ENCODE assay signal across 1 cellular context in genomic region chr11:68271023-68271780, GRCh38.
A peak's percentile ranks its signal among the peaks of the same experiment; 100 is the strongest.
TF ChIP-seq lines count a peak whose summit lies in the region.

No MANE protein-coding gene starts in this region.

TF ChIP-seq in K562, 482 proteins besides CTCF, POLR2A, EP300 and RAD21 (continued from another document and continues in another):
- TF ChIP-seq, protein P1, sequence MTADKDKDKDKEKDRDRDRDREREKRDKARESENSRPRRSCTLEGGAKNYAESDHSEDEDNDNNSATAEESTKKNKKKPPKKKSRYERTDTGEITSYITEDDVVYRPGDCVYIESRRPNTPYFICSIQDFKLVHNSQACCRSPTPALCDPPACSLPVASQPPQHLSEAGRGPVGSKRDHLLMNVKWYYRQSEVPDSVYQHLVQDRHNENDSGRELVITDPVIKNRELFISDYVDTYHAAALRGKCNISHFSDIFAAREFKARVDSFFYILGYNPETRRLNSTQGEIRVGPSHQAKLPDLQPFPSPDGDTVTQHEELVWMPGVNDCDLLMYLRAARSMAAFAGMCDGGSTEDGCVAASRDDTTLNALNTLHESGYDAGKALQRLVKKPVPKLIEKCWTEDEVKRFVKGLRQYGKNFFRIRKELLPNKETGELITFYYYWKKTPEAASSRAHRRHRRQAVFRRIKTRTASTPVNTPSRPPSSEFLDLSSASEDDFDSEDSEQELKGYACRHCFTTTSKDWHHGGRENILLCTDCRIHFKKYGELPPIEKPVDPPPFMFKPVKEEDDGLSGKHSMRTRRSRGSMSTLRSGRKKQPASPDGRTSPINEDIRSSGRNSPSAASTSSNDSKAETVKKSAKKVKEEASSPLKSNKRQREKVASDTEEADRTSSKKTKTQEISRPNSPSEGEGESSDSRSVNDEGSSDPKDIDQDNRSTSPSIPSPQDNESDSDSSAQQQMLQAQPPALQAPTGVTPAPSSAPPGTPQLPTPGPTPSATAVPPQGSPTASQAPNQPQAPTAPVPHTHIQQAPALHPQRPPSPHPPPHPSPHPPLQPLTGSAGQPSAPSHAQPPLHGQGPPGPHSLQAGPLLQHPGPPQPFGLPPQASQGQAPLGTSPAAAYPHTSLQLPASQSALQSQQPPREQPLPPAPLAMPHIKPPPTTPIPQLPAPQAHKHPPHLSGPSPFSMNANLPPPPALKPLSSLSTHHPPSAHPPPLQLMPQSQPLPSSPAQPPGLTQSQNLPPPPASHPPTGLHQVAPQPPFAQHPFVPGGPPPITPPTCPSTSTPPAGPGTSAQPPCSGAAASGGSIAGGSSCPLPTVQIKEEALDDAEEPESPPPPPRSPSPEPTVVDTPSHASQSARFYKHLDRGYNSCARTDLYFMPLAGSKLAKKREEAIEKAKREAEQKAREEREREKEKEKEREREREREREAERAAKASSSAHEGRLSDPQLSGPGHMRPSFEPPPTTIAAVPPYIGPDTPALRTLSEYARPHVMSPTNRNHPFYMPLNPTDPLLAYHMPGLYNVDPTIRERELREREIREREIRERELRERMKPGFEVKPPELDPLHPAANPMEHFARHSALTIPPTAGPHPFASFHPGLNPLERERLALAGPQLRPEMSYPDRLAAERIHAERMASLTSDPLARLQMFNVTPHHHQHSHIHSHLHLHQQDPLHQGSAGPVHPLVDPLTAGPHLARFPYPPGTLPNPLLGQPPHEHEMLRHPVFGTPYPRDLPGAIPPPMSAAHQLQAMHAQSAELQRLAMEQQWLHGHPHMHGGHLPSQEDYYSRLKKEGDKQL (CRISPR knock-in tag; IDR thresholded peaks at IDR 0.05; ENCODE audit: borderline replicate concordance), result no peak
- peak; percentile 15; the same call in 1 of the 2 replicates for TF ChIP-seq EP400 (IDR thresholded peaks at IDR 0.05)
- TF ChIP-seq KAT2B (IDR thresholded peaks at IDR 0.05; ENCODE audit: low read depth, low read length), result no peak
- no peak for TF ChIP-seq SLC30A9 (CRISPR knock-in tag; IDR thresholded peaks at IDR 0.05)
- TF ChIP-seq ZC3H4 (CRISPR knock-in tag; IDR thresholded peaks at IDR 0.05; ENCODE audit: borderline replicate concordance), result no peak; the same call in 1 of the 2 replicates
- TF ChIP-seq ZNF23 (CRISPR knock-in tag; IDR thresholded peaks at IDR 0.05), result no peak
- TF ChIP-seq NCOA1 (IDR thresholded peaks at IDR 0.05; ENCODE audit: low read depth), result peak; percentile 33
- TF ChIP-seq, protein P2, sequence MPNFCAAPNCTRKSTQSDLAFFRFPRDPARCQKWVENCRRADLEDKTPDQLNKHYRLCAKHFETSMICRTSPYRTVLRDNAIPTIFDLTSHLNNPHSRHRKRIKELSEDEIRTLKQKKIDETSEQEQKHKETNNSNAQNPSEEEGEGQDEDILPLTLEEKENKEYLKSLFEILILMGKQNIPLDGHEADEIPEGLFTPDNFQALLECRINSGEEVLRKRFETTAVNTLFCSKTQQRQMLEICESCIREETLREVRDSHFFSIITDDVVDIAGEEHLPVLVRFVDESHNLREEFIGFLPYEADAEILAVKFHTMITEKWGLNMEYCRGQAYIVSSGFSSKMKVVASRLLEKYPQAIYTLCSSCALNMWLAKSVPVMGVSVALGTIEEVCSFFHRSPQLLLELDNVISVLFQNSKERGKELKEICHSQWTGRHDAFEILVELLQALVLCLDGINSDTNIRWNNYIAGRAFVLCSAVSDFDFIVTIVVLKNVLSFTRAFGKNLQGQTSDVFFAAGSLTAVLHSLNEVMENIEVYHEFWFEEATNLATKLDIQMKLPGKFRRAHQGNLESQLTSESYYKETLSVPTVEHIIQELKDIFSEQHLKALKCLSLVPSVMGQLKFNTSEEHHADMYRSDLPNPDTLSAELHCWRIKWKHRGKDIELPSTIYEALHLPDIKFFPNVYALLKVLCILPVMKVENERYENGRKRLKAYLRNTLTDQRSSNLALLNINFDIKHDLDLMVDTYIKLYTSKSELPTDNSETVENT (CRISPR knock-in tag; IDR thresholded peaks at IDR 0.05), result no peak
- TF ChIP-seq, protein P3, sequence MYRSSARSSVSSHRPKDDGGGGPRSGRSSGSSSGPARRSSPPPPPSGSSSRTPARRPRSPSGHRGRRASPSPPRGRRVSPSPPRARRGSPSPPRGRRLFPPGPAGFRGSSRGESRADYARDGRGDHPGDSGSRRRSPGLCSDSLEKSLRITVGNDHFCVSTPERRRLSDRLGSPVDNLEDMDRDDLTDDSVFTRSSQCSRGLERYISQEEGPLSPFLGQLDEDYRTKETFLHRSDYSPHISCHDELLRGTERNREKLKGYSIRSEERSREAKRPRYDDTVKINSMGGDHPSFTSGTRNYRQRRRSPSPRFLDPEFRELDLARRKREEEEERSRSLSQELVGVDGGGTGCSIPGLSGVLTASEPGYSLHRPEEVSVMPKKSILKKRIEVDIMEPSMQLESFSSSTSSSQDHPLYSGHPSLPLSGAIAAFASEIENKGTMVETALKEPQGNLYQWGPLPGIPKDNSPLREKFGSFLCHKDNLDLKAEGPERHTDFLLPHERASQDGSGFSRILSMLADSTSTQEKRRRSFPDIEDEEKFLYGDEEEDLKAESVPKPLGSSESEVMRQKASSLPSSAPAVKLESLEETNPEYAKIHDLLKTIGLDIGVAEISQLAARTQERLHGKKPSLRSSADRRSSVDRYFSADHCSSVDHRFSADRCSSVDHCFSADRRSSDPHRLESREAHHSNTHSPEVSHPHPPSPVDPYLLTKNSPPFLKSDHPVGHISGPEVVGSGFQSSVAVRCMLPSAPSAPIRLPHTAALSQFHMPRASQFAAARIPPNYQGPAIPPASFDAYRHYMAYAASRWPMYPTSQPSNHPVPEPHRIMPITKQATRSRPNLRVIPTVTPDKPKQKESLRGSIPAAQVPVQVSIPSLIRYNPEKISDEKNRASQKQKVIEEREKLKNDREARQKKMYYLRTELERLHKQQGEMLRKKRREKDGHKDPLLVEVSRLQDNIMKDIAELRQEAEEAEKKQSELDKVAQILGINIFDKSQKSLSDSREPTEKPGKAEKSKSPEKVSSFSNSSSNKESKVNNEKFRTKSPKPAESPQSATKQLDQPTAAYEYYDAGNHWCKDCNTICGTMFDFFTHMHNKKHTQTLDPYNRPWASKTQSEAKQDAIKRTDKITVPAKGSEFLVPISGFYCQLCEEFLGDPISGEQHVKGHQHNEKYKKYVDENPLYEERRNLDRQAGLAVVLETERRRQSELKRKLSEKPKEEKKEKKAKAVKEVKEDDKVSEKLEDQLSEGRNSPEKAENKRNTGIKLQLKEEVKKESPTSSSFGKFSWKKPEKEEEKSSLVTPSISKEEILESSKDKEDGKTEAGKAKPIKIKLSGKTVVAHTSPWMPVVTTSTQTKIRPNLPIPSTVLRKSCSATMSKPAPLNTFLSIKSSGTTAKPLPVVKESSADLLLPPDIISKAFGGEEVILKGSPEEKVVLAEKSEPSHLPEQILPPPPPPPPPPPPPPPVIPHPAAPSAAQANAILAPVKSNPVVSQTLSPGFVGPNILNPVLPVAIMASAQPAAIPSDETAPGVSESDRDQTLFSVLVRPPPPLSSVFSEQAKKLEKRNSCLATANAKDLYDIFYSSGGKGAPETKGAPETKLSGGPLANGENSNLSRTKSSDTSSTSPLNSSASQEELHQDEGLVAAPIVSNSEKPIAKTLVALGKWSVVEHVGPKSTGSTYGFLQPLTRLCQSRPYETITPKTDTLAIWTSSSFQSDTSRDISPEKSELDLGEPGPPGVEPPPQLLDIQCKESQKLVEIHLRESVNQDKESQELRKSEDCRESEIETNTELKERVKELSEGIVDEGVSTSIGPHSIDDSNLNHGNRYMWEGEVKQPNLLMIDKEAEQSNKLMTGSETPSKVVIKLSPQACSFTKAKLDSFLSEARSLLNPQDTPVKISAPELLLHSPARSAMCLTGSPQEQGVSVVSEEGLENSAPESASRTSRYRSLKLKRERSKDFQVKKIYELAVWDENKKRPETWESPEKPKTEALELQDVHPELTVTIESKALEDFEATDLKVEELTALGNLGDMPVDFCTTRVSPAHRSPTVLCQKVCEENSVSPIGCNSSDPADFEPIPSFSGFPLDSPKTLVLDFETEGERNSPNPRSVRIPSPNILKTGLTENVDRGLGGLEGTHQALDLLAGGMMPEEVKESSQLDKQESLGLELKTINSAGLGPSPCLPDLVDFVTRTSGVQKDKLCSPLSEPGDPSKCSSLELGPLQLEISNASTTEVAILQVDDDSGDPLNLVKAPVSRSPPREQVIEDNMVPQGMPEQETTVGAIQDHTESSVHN (IDR thresholded peaks at IDR 0.05; ENCODE audit: borderline replicate concordance in 1 of 2, low read depth in 1 of 2), result no peak
- no peak for TF ChIP-seq HMG20A (CRISPR knock-in tag; conservative IDR thresholded peaks at IDR 0.05)
- no peak for TF ChIP-seq RBBP5 (IDR thresholded peaks at IDR 0.05; ENCODE audit: borderline replicate concordance, insufficient read depth, low read length, poor library complexity, severe bottlenecking)
- no peak; the same call in 1 of the 2 replicates for TF ChIP-seq GATA2 (CRISPR knock-in tag; IDR thresholded peaks at IDR 0.05)
- TF ChIP-seq ZNF766 (CRISPR knock-in tag; conservative IDR thresholded peaks at IDR 0.05), result 0 out of 2 replicates have a peak, but pooled peaks have one; percentile 38
- no peak for TF ChIP-seq PCBP2 (IDR thresholded peaks at IDR 0.05; ENCODE audit: low read depth, low read length, poor library complexity, severe bottlenecking)
- no peak for TF ChIP-seq ZNF253 (CRISPR knock-in tag; conservative IDR thresholded peaks at IDR 0.05)
- TF ChIP-seq ZNF561 (CRISPR knock-in tag; conservative IDR thresholded peaks at IDR 0.05), result no peak
- no peak for TF ChIP-seq NCOR1 (IDR thresholded peaks at IDR 0.05)
- TF ChIP-seq CBX8 (IDR thresholded peaks at IDR 0.05; ENCODE audit: borderline replicate concordance, extremely low read depth, low read depth, low read length, poor library complexity, severe bottlenecking), result no peak
- TF ChIP-seq ARNT (IDR thresholded peaks at IDR 0.05), result peak in 1 of 2 experiments; percentile 19; a peak in 1 of 4 replicates
- TF ChIP-seq DEAF1 (CRISPR knock-in tag; IDR thresholded peaks at IDR 0.05), result 0 out of 2 replicates have a peak, but pooled peaks have one; percentile 19
- TF ChIP-seq, protein P4, sequence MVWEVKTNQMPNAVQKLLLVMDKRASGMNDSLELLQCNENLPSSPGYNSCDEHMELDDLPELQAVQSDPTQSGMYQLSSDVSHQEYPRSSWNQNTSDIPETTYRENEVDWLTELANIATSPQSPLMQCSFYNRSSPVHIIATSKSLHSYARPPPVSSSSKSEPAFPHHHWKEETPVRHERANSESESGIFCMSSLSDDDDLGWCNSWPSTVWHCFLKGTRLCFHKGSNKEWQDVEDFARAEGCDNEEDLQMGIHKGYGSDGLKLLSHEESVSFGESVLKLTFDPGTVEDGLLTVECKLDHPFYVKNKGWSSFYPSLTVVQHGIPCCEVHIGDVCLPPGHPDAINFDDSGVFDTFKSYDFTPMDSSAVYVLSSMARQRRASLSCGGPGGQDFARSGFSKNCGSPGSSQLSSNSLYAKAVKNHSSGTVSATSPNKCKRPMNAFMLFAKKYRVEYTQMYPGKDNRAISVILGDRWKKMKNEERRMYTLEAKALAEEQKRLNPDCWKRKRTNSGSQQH (CRISPR knock-in tag; IDR thresholded peaks at IDR 0.05), result peak; percentile 93
- TF ChIP-seq, protein P5, sequence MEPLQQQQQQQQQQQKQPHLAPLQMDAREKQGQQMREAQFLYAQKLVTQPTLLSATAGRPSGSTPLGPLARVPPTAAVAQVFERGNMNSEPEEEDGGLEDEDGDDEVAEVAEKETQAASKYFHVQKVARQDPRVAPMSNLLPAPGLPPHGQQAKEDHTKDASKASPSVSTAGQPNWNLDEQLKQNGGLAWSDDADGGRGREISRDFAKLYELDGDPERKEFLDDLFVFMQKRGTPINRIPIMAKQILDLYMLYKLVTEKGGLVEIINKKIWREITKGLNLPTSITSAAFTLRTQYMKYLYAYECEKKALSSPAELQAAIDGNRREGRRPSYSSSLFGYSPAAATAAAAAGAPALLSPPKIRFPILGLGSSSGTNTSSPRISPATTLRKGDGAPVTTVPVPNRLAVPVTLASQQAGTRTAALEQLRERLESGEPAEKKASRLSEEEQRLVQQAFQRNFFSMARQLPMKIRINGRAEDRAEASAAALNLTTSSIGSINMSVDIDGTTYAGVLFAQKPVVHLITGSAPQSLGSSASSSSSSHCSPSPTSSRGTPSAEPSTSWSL (CRISPR knock-in tag; IDR thresholded peaks at IDR 0.05; ENCODE audit: borderline replicate concordance), result no peak
- TF ChIP-seq ZNF41 (CRISPR knock-in tag; conservative IDR thresholded peaks at IDR 0.05), result no peak
